16 cellular contexts compared by ENCODE assay signal in the genomic region with DNA sequence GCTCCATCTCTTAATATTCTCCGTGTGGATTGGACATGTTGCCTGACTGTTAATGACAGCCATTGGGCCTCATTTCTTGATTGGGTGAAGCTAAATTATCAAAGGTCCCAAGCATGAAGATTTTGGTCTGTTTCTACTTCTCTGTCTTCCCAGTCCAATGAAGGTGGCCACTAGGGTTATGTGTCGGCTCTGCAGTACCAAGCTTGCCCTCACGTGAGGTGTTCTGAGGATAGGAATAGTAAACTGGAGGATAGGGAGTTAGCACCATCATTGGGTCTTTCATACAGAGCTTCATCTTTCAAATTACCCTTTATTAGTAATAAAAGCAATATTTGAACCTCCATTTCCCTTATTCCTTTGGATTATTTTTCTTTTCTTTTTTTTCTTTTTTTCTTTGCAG.
"Had no signal": no experiment of that assay in that cellular context is flagged by ENCODE, and none has a peak within 500 bp of the region (broad histone marks: within the 10 kb centered on the region; RNA-seq: fewer than 3 reads in every experiment).

No MANE protein-coding gene starts in this region.

- H3K9me3 ChIP-seq: colonic mucosa, neutrophil, right atrium auricular region had no signal

- H3K4me3 ChIP-seq: colonic mucosa, lung, right atrium auricular region had no signal

- FAIRE-seq: endothelial cell of umbilical vein, small intestine had no signal

- H3K4me3 Mint-ChIP-seq: naive thymus-derived CD8-positive, alpha-beta T cell had no signal

- H3K36me3 ChIP-seq: colonic mucosa, neutrophil, right atrium auricular region had no signal

- H3K36me3 Mint-ChIP-seq: naive thymus-derived CD8-positive, alpha-beta T cell had no signal

- DNase-seq: colonic mucosa; dermis blood vessel endothelial cell; erythroblast; foreskin keratinocyte; left colon; left ventricle myocardium superior; mesendoderm; naive thymus-derived CD8-positive, alpha-beta T cell; small intestine; stimulated activated CD4-positive, alpha-beta T cell treated with anti-CD3 and anti-CD28 coated beads, Interleukin-12 subunit alpha, Interleukin-12 subunit beta, amount 100 ng/mL, for 4 hours; stimulated activated naive CD4-positive, alpha-beta T cell treated with Interleukin-2 at 50 U/mL for 16 hours; trophoblast cell had no signal

- ATAC-seq: foreskin keratinocyte; left colon; left ventricle myocardium superior; naive thymus-derived CD8-positive, alpha-beta T cell had no signal

- H3K27me3 ChIP-seq: colonic mucosa, foreskin keratinocyte, neutrophil, right atrium auricular region had no signal

- H3K27ac ChIP-seq: colonic mucosa, foreskin keratinocyte, neutrophil, right atrium auricular region had no signal

- H3K4me1 ChIP-seq: colonic mucosa, foreskin keratinocyte, right atrium auricular region had no signal

- H3K27ac Mint-ChIP-seq: naive thymus-derived CD8-positive, alpha-beta T cell had no signal

- H3K4me1 Mint-ChIP-seq: naive thymus-derived CD8-positive, alpha-beta T cell had no signal
